Comparison of ENCODE assay signal across 15 cellular contexts in the genomic region with DNA sequence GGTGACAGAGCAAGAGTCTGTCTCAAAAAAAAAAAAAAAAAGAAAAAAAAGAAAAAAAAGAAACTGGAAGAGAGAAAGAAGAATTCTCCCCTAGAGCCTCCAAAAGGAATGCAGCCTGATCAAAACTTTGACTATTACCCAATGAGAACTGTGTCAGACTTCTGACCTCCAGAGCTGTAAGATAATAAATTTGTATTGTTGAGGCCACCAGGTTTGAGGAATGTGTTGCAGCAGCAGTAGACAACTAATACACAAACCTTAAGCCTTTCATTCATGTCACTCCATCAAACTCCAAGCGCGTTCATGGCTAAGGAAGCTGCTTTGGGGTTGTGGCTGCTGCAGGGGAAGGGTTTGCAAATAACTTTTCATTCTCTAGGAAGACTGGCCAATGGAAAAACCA.
DNase-seq lines count a peak whose midpoint lies in the region; ATAC-seq and TF ChIP-seq lines count a peak whose summit lies in the region.
"Had no signal": no experiment of that assay in that cellular context is flagged by ENCODE, and none has a peak within 500 bp of the region (broad histone marks: within the 10 kb centered on the region; RNA-seq: fewer than 3 reads in every experiment).

No MANE protein-coding gene starts in this region.

- H2AFZ ChIP-seq in mammary epithelial cell (ENCODE audit: low read depth, low read length), result no peak overlapping the region
- H2AFZ ChIP-seq: GM23338 had no signal

- no peak for TF ChIP-seq POLR2A in breast epithelium (IDR thresholded peaks at IDR 0.05)

- H3K4me2 ChIP-seq in mammary epithelial cell (ENCODE audit: insufficient read depth, low read depth, low read length), result no peak overlapping the region
- H3K4me2 ChIP-seq: GM23338 had no signal

- H3K4me3 ChIP-seq in breast epithelium (no peak overlapping the region), mammary epithelial cell (replicated peaks in 1 of 3; ENCODE audit: insufficient read depth in 1 of 3, low read depth in 2 of 3, low read length in 3 of 3) (no peak overlapping the region), H7 (ENCODE audit: insufficient read depth, low read depth, low read length) (no peak overlapping the region)
- H3K4me3 ChIP-seq: GM23338 had no signal

- no peaks in the 10 kb centered on the region for H3K9me3 ChIP-seq in breast epithelium
- no peaks in the 10 kb centered on the region for H3K9me3 ChIP-seq in mammary epithelial cell (replicated peaks; ENCODE audit: insufficient read depth, low read length)

- peaks cover 48% of the 10 kb centered on the region for H3K27me3 Mint-ChIP-seq in MCF 10A (ENCODE audit: insufficient read depth, unreplicated experiment)
- H3K27me3 Mint-ChIP-seq: CD4-positive, alpha-beta T cell had no signal

- in situ Hi-C loops in mammary epithelial cell (cut with MboI; ENCODE audit: low sequenced_read_pairs in 2 of 2), result no loop called here

- peaks cover 6% of the 10 kb centered on the region for H3K36me3 Mint-ChIP-seq in MCF 10A (ENCODE audit: insufficient read depth, unreplicated experiment)

- H3K27me3 ChIP-seq in breast epithelium (no peaks in the 10 kb centered on the region), mammary epithelial cell (ENCODE audit: insufficient read depth, low read length) (peaks cover 12% of the 10 kb centered on the region), H7 (ENCODE audit: control insufficient read depth, insufficient read depth, low read length) (no peaks in the 10 kb centered on the region; the same call in 1 of the 2 replicates)

- DNase-seq in MCF 10A (ENCODE audit: unreplicated experiment) (peak; percentile 18), breast epithelium (ENCODE audit: low spot score in 2 of 2) (no peak), mammary epithelial cell (no peak), iris pigment epithelial cell (ENCODE audit: low read depth) (peak; percentile 28), H7 (no peak), NCI-H1092 (lab: John Stamatoyannopoulos, UW) (no peak)
- DNase-seq: ACHN; C1 segment of cervical spinal cord; CD4-positive, alpha-beta T cell; DMS153; DMS79 treated with DMSO at 0.1 percent for 48 hours; EL; H9 had no signal

- WGBS in mammary epithelial cell (ENCODE audit: low coverage, missing lambda C conversion rate), result 100% methylated on average over 2 of the region's 2 CpGs

- H3K4me1 ChIP-seq in breast epithelium, result peaks cover 3 to 17% of the 10 kb centered on the region in 2 donors
- H3K4me1 ChIP-seq in mammary epithelial cell (ENCODE audit: insufficient read depth, low read length), result peaks cover 6% of the 10 kb centered on the region

- H3K36me3 ChIP-seq in breast epithelium, result no peaks in the 10 kb centered on the region
- H3K36me3 ChIP-seq in mammary epithelial cell (ENCODE audit: insufficient read depth, low read length), result no peaks in the 10 kb centered on the region
- H3K36me3 ChIP-seq in H7 (replicated peaks; ENCODE audit: control insufficient read depth, insufficient read depth, low read length), result no peaks in the 10 kb centered on the region

- no peak overlapping the region for H3K9ac ChIP-seq in mammary epithelial cell (ENCODE audit: insufficient read depth, low read length)

- no peak overlapping the region for H3K4me3 Mint-ChIP-seq in MCF 10A (ENCODE audit: unreplicated experiment)
- H3K4me3 Mint-ChIP-seq: CD4-positive, alpha-beta T cell; GM23338; H9 had no signal

- no peak overlapping the region for H3K27ac Mint-ChIP-seq in MCF 10A (ENCODE audit: low read depth, unreplicated experiment)
- H3K27ac Mint-ChIP-seq: CD4-positive, alpha-beta T cell; GM23338; H9 had no signal

- no peak for TF ChIP-seq CTCF in MCF 10A (IDR thresholded peaks at IDR 0.05; ENCODE audit: unreplicated experiment)
- no peak for TF ChIP-seq CTCF in breast epithelium (IDR thresholded peaks at IDR 0.05)
- no peak for TF ChIP-seq CTCF in mammary epithelial cell (conservative IDR thresholded peaks at IDR 0.05 in 1 of 2, IDR thresholded peaks at IDR 0.05 in 1 of 2; ENCODE audit: extremely low read depth in 1 of 2, insufficient read depth in 1 of 2, low read depth in 1 of 2, low read length in 2 of 2)

- peaks cover 30% of the 10 kb centered on the region for H3K4me1 Mint-ChIP-seq in MCF 10A (ENCODE audit: insufficient read depth, unreplicated experiment)

- H3K9me3 Mint-ChIP-seq in MCF 10A (ENCODE audit: unreplicated experiment), result no peaks in the 10 kb centered on the region
- H3K9me3 Mint-ChIP-seq: CD4-positive, alpha-beta T cell; GM23338; H9 had no signal

- POLR2A ChIA-PET in MCF 10A (lab: Yijun Ruan, JAX), result interaction anchor here (1.0 to 1.2 kb wide), 2 partner anchors 10 to 67 kb away, joined by 3 to 4 read pairs; no protein-coding TSS in a partner anchor

- dilution Hi-C loops in mammary epithelial cell (cut with HindIII; ENCODE audit: low sequenced_read_pairs), result no loop called here

- intact Hi-C loops in MCF 10A (cut with micrococcal nuclease), result no loop called here
- intact Hi-C loops in breast epithelium (cut with DNase I; ENCODE audit: low total_unique reads), result no loop called here
- intact Hi-C loops in mammary epithelial cell (cut with micrococcal nuclease), result no loop called here

- H4K20me1 ChIP-seq in mammary epithelial cell (ENCODE audit: insufficient read depth, low read length), result peaks cover 2% of the 10 kb centered on the region

- no peaks in the 10 kb centered on the region for H3K79me2 ChIP-seq in mammary epithelial cell (ENCODE audit: insufficient read depth, low read length)

- CTCF ChIA-PET in MCF 10A (lab: Yijun Ruan, JAX) (interaction anchor here (0.6 to 0.8 kb wide), 2 partner anchors 243 to 322 kb away, joined by 3 read pairs; no protein-coding TSS in a partner anchor), mammary epithelial cell (lab: Charles Lee; ENCODE audit: low non-redundant PET) (no interaction called here)

- no peak for ATAC-seq in GM21515 (IDR thresholded peaks at IDR 0.05; ENCODE audit: unreplicated experiment)
- ATAC-seq: GM23338 had no signal

- H3K27ac ChIP-seq in breast epithelium, result no peak overlapping the region
- H3K27ac ChIP-seq in mammary epithelial cell (ENCODE audit: insufficient read depth, low read depth, low read length), result no peak overlapping the region

- BruUV-seq in MCF 10A (replicated peaks; lab: Mats Ljungman, UMichigan) (TSS peak; percentile 84), mammary epithelial cell (replicated peaks; lab: Mats Ljungman, UMichigan) (TSS peak; percentile 75)

Comparison
In these comparisons a context has a peak if more than half of its experiments do, and no peak if none do; other contexts are left out.
1. DNase-seq: peak in MCF 10A (single experiment) and iris pigment epithelial cell (single experiment); none in breast epithelium (0 of 2), mammary epithelial cell (single experiment), H7 (single experiment) and NCI-H1092 (single experiment).